ENCODE assay signal across 26 cellular contexts in the genomic region with DNA sequence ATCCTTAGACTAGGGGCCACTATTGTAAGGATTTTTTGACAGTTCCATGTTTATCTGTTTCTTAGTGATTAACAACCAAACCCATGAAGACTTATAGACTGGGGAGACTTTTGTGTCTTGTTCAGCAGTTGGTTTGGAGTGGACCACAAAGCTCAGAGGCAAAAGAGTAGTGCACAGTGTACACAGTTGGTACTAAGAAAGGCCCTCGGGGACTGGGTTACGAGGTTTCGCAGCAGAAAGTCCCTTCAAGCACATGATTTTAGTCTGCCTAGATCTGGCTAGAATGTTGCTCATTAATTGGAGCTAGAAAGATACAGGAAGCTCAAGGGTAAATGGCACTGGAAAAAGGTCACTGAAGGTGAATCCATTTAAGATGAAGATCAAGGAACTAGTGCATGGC.
"Had no signal": no experiment of that assay in that cellular context is flagged by ENCODE, and none has a peak within 500 bp of the region (broad histone marks: within the 10 kb centered on the region; RNA-seq: fewer than 3 reads in every experiment).

No MANE protein-coding gene starts in this region.

- H3K9me3 ChIP-seq: left lung, lower lobe of right lung, mucosa of descending colon, ovary, right atrium auricular region, right lobe of liver, suprapubic skin, thoracic aorta, tibial artery, upper lobe of right lung, uterus had no signal

- H3K4me1 Mint-ChIP-seq: naive thymus-derived CD4-positive, alpha-beta T cell had no signal

- H3K27me3 ChIP-seq: left lung, ovary, right atrium auricular region, right lobe of liver, suprapubic skin, tibial artery, upper lobe of right lung, uterus had no signal

- DNase-seq: hippocampal formation; kidney glomerular epithelial cell; left colon; left lung; lower lobe of right lung; midbrain; mucosa of descending colon; naive thymus-derived CD4-positive, alpha-beta T cell; ovary; right lobe of liver; stimulated activated CD4-positive, alpha-beta T cell treated with anti-CD3 and anti-CD28 coated beads, Interleukin-1b, Interleukin-23, amount 100 ng/mL, for 48 hours; stimulated activated CD4-positive, alpha-beta T cell treated with anti-CD3 and anti-CD28 coated beads, Interleukin-2, amount 100 ng/mL, for 48 hours; stimulated activated CD4-positive, alpha-beta T cell treated with anti-CD3 and anti-CD28 coated beads, Interleukin-4, amount 100 ng/mL, for 4 hours; stimulated activated CD8-positive, alpha-beta memory T cell treated with anti-CD3 and anti-CD28 coated beads, Interleukin-4, amount 100 ng/mL, for 48 hours; stimulated activated naive CD4-positive, alpha-beta T cell; tibial artery; upper lobe of right lung; uterus had no signal

- H3K27me3 Mint-ChIP-seq: natural killer cell treated with Interleukin-12 subunit alpha and Interleukin-12 subunit beta and Interleukin-15 and Interleukin-18, amount 100 ng/mL, for 72 hours; progenitor cell of endocrine pancreas; stimulated activated naive CD8-positive, alpha-beta T cell treated with anti-CD3 and anti-CD28 coated beads, Interleukin-15, Interleukin-2, amounts not matched to agents 100 ng/mL and 50 ng/mL, for 24 hours had no signal

- ATAC-seq: left colon; left lung; lower lobe of right lung; mucosa of descending colon; naive thymus-derived CD4-positive, alpha-beta T cell; natural killer cell treated with Interleukin-12 subunit alpha and Interleukin-12 subunit beta and Interleukin-15 and Interleukin-18, amount 100 ng/mL, for 72 hours; right lobe of liver; upper lobe of right lung had no signal

- H3K4me3 ChIP-seq: left lung, lower lobe of right lung, mucosa of descending colon, ovary, right atrium auricular region, right lobe of liver, smooth muscle cell, suprapubic skin, thoracic aorta, tibial artery, upper lobe of right lung, uterus had no signal

- H3K9me3 Mint-ChIP-seq: naive thymus-derived CD4-positive, alpha-beta T cell; natural killer cell treated with Interleukin-12 subunit alpha and Interleukin-12 subunit beta and Interleukin-15 and Interleukin-18, amount 100 ng/mL, for 72 hours; stimulated activated naive CD8-positive, alpha-beta T cell treated with anti-CD3 and anti-CD28 coated beads, Interleukin-15, Interleukin-2, amounts not matched to agents 100 ng/mL and 50 ng/mL, for 24 hours had no signal

- H3K27ac Mint-ChIP-seq: naive thymus-derived CD4-positive, alpha-beta T cell; natural killer cell treated with Interleukin-12 subunit alpha and Interleukin-12 subunit beta and Interleukin-15 and Interleukin-18, amount 100 ng/mL, for 72 hours; progenitor cell of endocrine pancreas; stimulated activated naive CD8-positive, alpha-beta T cell treated with anti-CD3 and anti-CD28 coated beads, Interleukin-15, Interleukin-2, amounts not matched to agents 100 ng/mL and 50 ng/mL, for 24 hours had no signal

- H3K4me3 Mint-ChIP-seq: naive thymus-derived CD4-positive, alpha-beta T cell; natural killer cell treated with Interleukin-12 subunit alpha and Interleukin-12 subunit beta and Interleukin-15 and Interleukin-18, amount 100 ng/mL, for 72 hours; stimulated activated naive CD8-positive, alpha-beta T cell treated with anti-CD3 and anti-CD28 coated beads, Interleukin-15, Interleukin-2, amounts not matched to agents 100 ng/mL and 50 ng/mL, for 24 hours had no signal

- FAIRE-seq: keratinocyte had no signal

- H3K36me3 ChIP-seq: left lung, lower lobe of right lung, ovary, right atrium auricular region, right lobe of liver, suprapubic skin, thoracic aorta, tibial artery, upper lobe of right lung, uterus had no signal

- H3K36me3 Mint-ChIP-seq: naive thymus-derived CD4-positive, alpha-beta T cell; natural killer cell treated with Interleukin-12 subunit alpha and Interleukin-12 subunit beta and Interleukin-15 and Interleukin-18, amount 100 ng/mL, for 72 hours had no signal
